In genomic region chr12:27940245-27940644, GRCh38 we compare ENCODE assay signal across 9 cellular contexts. TPM values are rescaled to one million over a fixed set of nuclear protein-coding genes. Genes with fewer than 3 reads are reported as not detected.
"Had no signal": no experiment of that assay in that cellular context is flagged by ENCODE, and none has a peak within 500 bp of the region (broad histone marks: within the 10 kb centered on the region; RNA-seq: fewer than 3 reads in every experiment).

No MANE protein-coding gene starts in this region.

- H3K27ac ChIP-seq: ascending aorta, cardiac muscle cell, colonic mucosa, SJSA1, VCaP had no signal

- DNase-seq: NCI-H2081 treated with DMSO at 0.1 percent for 48 hours had no signal

- H3K36me3 ChIP-seq: ascending aorta, cardiac muscle cell, colonic mucosa, SJSA1 had no signal

- H3K9me3 ChIP-seq: ascending aorta, colonic mucosa, SJSA1, SK-N-SH had no signal

- H3K27me3 ChIP-seq: ascending aorta, cardiac muscle cell, colonic mucosa, SJSA1 had no signal

- H3K4me3 ChIP-seq: ascending aorta, cardiac muscle cell, colonic mucosa, SJSA1 had no signal

- H3K9ac ChIP-seq: SK-N-SH had no signal

- H3K9me2 ChIP-seq: SK-N-SH had no signal

- H3K4me1 ChIP-seq: ascending aorta, colonic mucosa, SJSA1 had no signal

- H3K4me2 ChIP-seq: SK-N-SH had no signal

RNA-seq across cellular contexts. Expression of gene PTHLH, which starts 32.3 kb away (rescaled TPM):
- total RNA-seq: activated CD4-positive, alpha-beta memory T cell treated with anti-CD3 and anti-CD28 coated beads, Interleukin-2, amount 10 ng/mL, durations not matched to agents 7 days and 5 days; activated naive CD8-positive, alpha-beta T cell treated with anti-CD3 and anti-CD28 coated beads, Interleukin-2, amount 10 ng/mL, durations not matched to agents 7 days and 5 days; ascending aorta; cardiac muscle cell had no signal
- polyA plus RNA-seq: cardiac muscle cell had no signal
